In genomic region chr16:72530434-72530833, GRCh38 we compare ENCODE assay signal across 10 cellular contexts.
A peak's percentile ranks its signal among the peaks of the same experiment; 100 is the strongest.
DNase-seq lines count a peak whose midpoint lies in the region; ATAC-seq and TF ChIP-seq lines count a peak whose summit lies in the region.
"Had no signal": no experiment of that assay in that cellular context is flagged by ENCODE, and none has a peak within 500 bp of the region (broad histone marks: within the 10 kb centered on the region; RNA-seq: fewer than 3 reads in every experiment).

No MANE protein-coding gene starts in this region.

- H3K36me3 ChIP-seq in WERI-Rb-1, result no peaks in the 10 kb centered on the region

- TF ChIP-seq CTCF in WERI-Rb-1 (IDR thresholded peaks at IDR 0.05; ENCODE audit: low read depth, low read length), result no peak

- no peaks in the 10 kb centered on the region for H3K9me3 ChIP-seq in WERI-Rb-1 (ENCODE audit: severe bottlenecking)

- H3K27me3 Mint-ChIP-seq in activated T-cell treated with anti-CD3 and anti-CD28 coated beads, Interleukin-2, amount 50 U/mL, for 72 hours (ENCODE audit: low read depth), result no peaks in the 10 kb centered on the region
- H3K27me3 Mint-ChIP-seq: central memory CD8-positive, alpha-beta T cell had no signal

- ATAC-seq in activated T-cell treated with anti-CD3 and anti-CD28 coated beads, Interleukin-2, amount 50 U/mL, for 72 hours (replicated peaks in 1 of 2), result peak; percentile 40 to 61
- peak; percentile 51 for ATAC-seq in stimulated activated effector memory CD8-positive, alpha-beta T cell treated with anti-CD3 and anti-CD28 coated beads, Interleukin-12 subunit alpha, Interleukin-12 subunit beta, amount 100 ng/mL, for 72 hours
- ATAC-seq in GM21381 (IDR thresholded peaks at IDR 0.05; ENCODE audit: unreplicated experiment), result no peak

- H3K36me3 Mint-ChIP-seq in activated T-cell treated with anti-CD3 and anti-CD28 coated beads, Interleukin-2, amount 50 U/mL, for 72 hours (ENCODE audit: insufficient read depth in 2 of 2), result peaks cover 0 to 7% of the 10 kb centered on the region in 2 donors
- H3K36me3 Mint-ChIP-seq in stimulated activated effector memory CD8-positive, alpha-beta T cell treated with anti-CD3 and anti-CD28 coated beads, Interleukin-12 subunit alpha, Interleukin-12 subunit beta, amount 100 ng/mL, for 72 hours, result no peaks in the 10 kb centered on the region

- H3K27ac Mint-ChIP-seq in activated T-cell treated with anti-CD3 and anti-CD28 coated beads, Interleukin-2, amount 50 U/mL, for 72 hours, result no peak overlapping the region
- no peak overlapping the region for H3K27ac Mint-ChIP-seq in stimulated activated effector memory CD8-positive, alpha-beta T cell treated with anti-CD3 and anti-CD28 coated beads, Interleukin-12 subunit alpha, Interleukin-12 subunit beta, amount 100 ng/mL, for 72 hours

- peaks cover 0 to 3% of the 10 kb centered on the region in 2 donors for H3K9me3 Mint-ChIP-seq in activated T-cell treated with anti-CD3 and anti-CD28 coated beads, Interleukin-2, amount 50 U/mL, for 72 hours
- H3K9me3 Mint-ChIP-seq in stimulated activated effector memory CD8-positive, alpha-beta T cell treated with anti-CD3 and anti-CD28 coated beads, Interleukin-12 subunit alpha, Interleukin-12 subunit beta, amount 100 ng/mL, for 72 hours, result peaks cover 11% of the 10 kb centered on the region

- H3K4me3 Mint-ChIP-seq in activated T-cell treated with anti-CD3 and anti-CD28 coated beads, Interleukin-2, amount 50 U/mL, for 72 hours, result no peak overlapping the region
- H3K4me3 Mint-ChIP-seq in stimulated activated effector memory CD8-positive, alpha-beta T cell treated with anti-CD3 and anti-CD28 coated beads, Interleukin-12 subunit alpha, Interleukin-12 subunit beta, amount 100 ng/mL, for 72 hours, result no peak overlapping the region
- H3K4me3 Mint-ChIP-seq: central memory CD8-positive, alpha-beta T cell had no signal

- H3K4me3 ChIP-seq in WERI-Rb-1 (ENCODE audit: low read depth, low read length), result no peak overlapping the region

- no peak overlapping the region for H3K27ac ChIP-seq in WERI-Rb-1

- no peaks in the 10 kb centered on the region for H3K27me3 ChIP-seq in WERI-Rb-1 (ENCODE audit: insufficient read depth, low read depth, severe bottlenecking)

- peaks cover 4% of the 10 kb centered on the region for H3K4me1 Mint-ChIP-seq in activated T-cell treated with anti-CD3 and anti-CD28 coated beads, Interleukin-2, amount 50 U/mL, for 72 hours (ENCODE audit: low read depth)
- no peaks in the 10 kb centered on the region for H3K4me1 Mint-ChIP-seq in stimulated activated effector memory CD8-positive, alpha-beta T cell treated with anti-CD3 and anti-CD28 coated beads, Interleukin-12 subunit alpha, Interleukin-12 subunit beta, amount 100 ng/mL, for 72 hours
- H3K4me1 Mint-ChIP-seq: central memory CD8-positive, alpha-beta T cell had no signal

- no peak for DNase-seq in activated T-cell treated with anti-CD3 and anti-CD28 coated beads, Interleukin-2, amount 50 U/mL, for 72 hours
- no peak for DNase-seq in activated T-cell treated with anti-CD3 and anti-CD28 coated beads, Interleukin-2, amount 50 U/mL, for 1 hour
- DNase-seq in NOMO-1 treated with dmso at 0.1 percent for 144 hours (lab: John Stamatoyannopoulos, UW; ENCODE audit: unreplicated experiment) (peak; percentile 20), dermis blood vessel endothelial cell (peak; percentile 88), WERI-Rb-1 (no peak), cerebellar cortex (ENCODE audit: low spot score) (no peak)
- no peak for DNase-seq in stimulated activated effector memory CD8-positive, alpha-beta T cell treated with anti-CD3 and anti-CD28 coated beads, Interleukin-12 subunit alpha, Interleukin-12 subunit beta, amount 100 ng/mL, for 72 hours (ENCODE audit: low spot score in 2 of 2)
- DNase-seq: small intestine had no signal

Comparison
In these comparisons a context has a peak if more than half of its experiments do, and no peak if none do; other contexts are left out.
1. DNase-seq: peak in NOMO-1 treated with dmso at 0.1 percent for 144 hours (single experiment) and dermis blood vessel endothelial cell (single experiment); none in activated T-cell treated with anti-CD3 and anti-CD28 coated beads, Interleukin-2, amount 50 U/mL, for 72 hours (0 of 2), activated T-cell treated with anti-CD3 and anti-CD28 coated beads, Interleukin-2, amount 50 U/mL, for 1 hour (single experiment), stimulated activated effector memory CD8-positive, alpha-beta T cell treated with anti-CD3 and anti-CD28 coated beads, Interleukin-12 subunit alpha, Interleukin-12 subunit beta, amount 100 ng/mL, for 72 hours (0 of 2), WERI-Rb-1 (single experiment) and cerebellar cortex (single experiment).